1 cellular context compared by ENCODE assay signal in the genomic region with DNA sequence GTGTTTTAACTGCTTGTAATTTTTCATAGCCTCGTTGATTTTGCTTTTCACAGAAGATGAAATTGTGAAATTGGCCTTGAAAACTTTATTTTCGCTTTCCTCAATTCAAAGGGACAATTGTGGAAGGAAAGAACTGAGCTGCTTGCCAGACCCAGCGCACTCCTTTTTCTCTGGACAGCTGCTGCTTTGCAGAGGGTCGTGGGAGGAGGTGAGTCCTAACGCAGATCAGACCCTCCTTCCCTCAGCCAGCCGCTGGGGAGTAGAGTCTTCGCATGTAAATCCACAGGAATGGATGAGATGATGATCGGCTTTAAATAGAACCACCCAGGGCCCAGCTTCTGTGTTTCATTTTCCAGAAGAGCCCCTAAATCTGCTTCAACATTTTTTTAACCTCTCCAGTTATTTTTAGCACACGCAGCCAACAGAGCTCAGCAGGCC.
TF ChIP-seq lines count a peak whose summit lies in the region.

No MANE protein-coding gene starts in this region.

TF ChIP-seq in HepG2, 621 proteins besides CTCF, POLR2A, EP300 and RAD21:
- TF ChIP-seq, protein P1, sequence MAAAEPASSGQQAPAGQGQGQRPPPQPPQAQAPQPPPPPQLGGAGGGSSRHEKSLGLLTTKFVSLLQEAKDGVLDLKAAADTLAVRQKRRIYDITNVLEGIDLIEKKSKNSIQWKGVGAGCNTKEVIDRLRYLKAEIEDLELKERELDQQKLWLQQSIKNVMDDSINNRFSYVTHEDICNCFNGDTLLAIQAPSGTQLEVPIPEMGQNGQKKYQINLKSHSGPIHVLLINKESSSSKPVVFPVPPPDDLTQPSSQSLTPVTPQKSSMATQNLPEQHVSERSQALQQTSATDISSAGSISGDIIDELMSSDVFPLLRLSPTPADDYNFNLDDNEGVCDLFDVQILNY (CRISPR knock-in tag; conservative IDR thresholded peaks at IDR 0.05), result no peak
- TF ChIP-seq, protein P2, sequence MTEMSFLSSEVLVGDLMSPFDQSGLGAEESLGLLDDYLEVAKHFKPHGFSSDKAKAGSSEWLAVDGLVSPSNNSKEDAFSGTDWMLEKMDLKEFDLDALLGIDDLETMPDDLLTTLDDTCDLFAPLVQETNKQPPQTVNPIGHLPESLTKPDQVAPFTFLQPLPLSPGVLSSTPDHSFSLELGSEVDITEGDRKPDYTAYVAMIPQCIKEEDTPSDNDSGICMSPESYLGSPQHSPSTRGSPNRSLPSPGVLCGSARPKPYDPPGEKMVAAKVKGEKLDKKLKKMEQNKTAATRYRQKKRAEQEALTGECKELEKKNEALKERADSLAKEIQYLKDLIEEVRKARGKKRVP (CRISPR knock-in tag; IDR thresholded peaks at IDR 0.05), result no peak
- TF ChIP-seq CENPX (CRISPR knock-in tag; IDR thresholded peaks at IDR 0.05) (no peak), PCBP2 (optimal IDR thresholded peaks at IDR 0.05; ENCODE audit: low read depth, low read length, poor library complexity, severe bottlenecking) (no peak), NRL (CRISPR knock-in tag; IDR thresholded peaks at IDR 0.05; ENCODE audit: borderline replicate concordance) (no peak), FOXK2 (IDR thresholded peaks at IDR 0.05) (no peak), SNRNP70 (IDR thresholded peaks at IDR 0.05; ENCODE audit: low read depth, low read length) (no peak), THYN1 (CRISPR knock-in tag; IDR thresholded peaks at IDR 0.05; ENCODE audit: borderline replicate concordance, low read depth) (no peak), ZKSCAN8 (CRISPR knock-in tag; IDR thresholded peaks at IDR 0.05; ENCODE audit: borderline replicate concordance) (no peak), GFI1 (CRISPR knock-in tag; IDR thresholded peaks at IDR 0.05; ENCODE audit: borderline replicate concordance) (no peak), ZNF660 (CRISPR knock-in tag; IDR thresholded peaks at IDR 0.05; ENCODE audit: borderline replicate concordance, low read depth) (no peak), MED8 (CRISPR knock-in tag; IDR thresholded peaks at IDR 0.05; ENCODE audit: insufficient replicate concordance) (no peak), ATM (IDR thresholded peaks at IDR 0.05; ENCODE audit: borderline replicate concordance) (no peak), ZMYM2 (CRISPR knock-in tag; IDR thresholded peaks at IDR 0.05) (no peak), ZNF713 (CRISPR knock-in tag; IDR thresholded peaks at IDR 0.05) (no peak)
- TF ChIP-seq, protein P3, sequence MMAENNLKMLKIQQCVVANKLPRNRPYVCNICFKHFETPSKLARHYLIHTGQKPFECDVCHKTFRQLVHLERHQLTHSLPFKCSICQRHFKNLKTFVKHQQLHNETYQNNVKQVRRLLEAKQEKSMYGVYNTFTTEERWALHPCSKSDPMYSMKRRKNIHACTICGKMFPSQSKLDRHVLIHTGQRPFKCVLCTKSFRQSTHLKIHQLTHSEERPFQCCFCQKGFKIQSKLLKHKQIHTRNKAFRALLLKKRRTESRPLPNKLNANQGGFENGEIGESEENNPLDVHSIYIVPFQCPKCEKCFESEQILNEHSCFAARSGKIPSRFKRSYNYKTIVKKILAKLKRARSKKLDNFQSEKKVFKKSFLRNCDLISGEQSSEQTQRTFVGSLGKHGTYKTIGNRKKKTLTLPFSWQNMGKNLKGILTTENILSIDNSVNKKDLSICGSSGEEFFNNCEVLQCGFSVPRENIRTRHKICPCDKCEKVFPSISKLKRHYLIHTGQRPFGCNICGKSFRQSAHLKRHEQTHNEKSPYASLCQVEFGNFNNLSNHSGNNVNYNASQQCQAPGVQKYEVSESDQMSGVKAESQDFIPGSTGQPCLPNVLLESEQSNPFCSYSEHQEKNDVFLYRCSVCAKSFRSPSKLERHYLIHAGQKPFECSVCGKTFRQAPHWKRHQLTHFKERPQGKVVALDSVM (CRISPR knock-in tag; IDR thresholded peaks at IDR 0.05), result no peak
- TF ChIP-seq, protein P4, sequence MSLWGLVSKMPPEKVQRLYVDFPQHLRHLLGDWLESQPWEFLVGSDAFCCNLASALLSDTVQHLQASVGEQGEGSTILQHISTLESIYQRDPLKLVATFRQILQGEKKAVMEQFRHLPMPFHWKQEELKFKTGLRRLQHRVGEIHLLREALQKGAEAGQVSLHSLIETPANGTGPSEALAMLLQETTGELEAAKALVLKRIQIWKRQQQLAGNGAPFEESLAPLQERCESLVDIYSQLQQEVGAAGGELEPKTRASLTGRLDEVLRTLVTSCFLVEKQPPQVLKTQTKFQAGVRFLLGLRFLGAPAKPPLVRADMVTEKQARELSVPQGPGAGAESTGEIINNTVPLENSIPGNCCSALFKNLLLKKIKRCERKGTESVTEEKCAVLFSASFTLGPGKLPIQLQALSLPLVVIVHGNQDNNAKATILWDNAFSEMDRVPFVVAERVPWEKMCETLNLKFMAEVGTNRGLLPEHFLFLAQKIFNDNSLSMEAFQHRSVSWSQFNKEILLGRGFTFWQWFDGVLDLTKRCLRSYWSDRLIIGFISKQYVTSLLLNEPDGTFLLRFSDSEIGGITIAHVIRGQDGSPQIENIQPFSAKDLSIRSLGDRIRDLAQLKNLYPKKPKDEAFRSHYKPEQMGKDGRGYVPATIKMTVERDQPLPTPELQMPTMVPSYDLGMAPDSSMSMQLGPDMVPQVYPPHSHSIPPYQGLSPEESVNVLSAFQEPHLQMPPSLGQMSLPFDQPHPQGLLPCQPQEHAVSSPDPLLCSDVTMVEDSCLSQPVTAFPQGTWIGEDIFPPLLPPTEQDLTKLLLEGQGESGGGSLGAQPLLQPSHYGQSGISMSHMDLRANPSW (CRISPR knock-in tag; IDR thresholded peaks at IDR 0.05; ENCODE audit: borderline replicate concordance), result no peak
